In the genomic region with DNA sequence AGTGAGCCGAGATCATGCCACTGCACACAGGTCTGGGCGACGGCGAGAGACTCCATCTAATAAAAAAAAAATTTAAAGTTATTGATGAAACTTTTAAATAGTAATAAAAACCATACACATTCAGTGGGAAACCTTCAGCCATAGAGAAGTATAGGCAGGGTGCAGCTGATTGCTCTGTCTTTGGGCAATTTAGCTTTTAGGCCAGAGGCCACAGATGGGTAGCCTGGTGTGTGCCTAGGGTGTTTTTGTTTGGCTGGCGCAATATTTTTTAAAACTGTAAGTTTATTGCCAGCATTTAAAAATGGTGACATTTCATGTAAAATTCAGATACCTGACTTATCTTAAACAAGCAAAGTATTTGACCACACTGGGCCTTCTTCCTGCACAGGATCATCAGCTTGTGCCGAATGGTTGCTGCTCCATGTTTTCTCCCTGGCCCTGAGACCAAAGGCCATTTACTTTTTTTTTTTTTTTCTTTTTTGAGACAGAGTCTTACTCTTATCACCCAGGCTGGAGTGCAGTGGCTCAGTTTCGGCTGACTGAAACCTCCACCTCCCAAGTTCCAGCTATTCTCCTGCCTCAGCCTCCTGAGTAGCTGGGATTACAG, we compare ENCODE assay signal across 10 cellular contexts. TPM values are rescaled to one million over a fixed set of nuclear protein-coding genes. Genes with fewer than 3 reads are reported as not detected.
"Had no signal": no experiment of that assay in that cellular context is flagged by ENCODE, and none has a peak within 500 bp of the region (broad histone marks: within the 10 kb centered on the region; RNA-seq: fewer than 3 reads in every experiment).

No MANE protein-coding gene starts in this region.

- H3K4me3 Mint-ChIP-seq: H9 had no signal

- FAIRE-seq: H54, HTR-8/SVneo, K562 had no signal

- ATAC-seq: K562 had no signal

- DNase-seq: GM23248, GOT3, H9, HCEC 1CT, IMR-90, KG1 had no signal

- H3K9ac ChIP-seq: GM23248 had no signal

- H3K27ac ChIP-seq: GM23248 had no signal

- H3K4me3 ChIP-seq: GM23248, K562 had no signal

RNA-seq across cellular contexts. Expression of a gene that starts 52.4 kb away (rescaled TPM):
- total RNA-seq: HT-29, K562 had no signal
- polyA plus RNA-seq: K562 had no signal
